Comparison of ENCODE assay signal across 21 cellular contexts in the genomic region with DNA sequence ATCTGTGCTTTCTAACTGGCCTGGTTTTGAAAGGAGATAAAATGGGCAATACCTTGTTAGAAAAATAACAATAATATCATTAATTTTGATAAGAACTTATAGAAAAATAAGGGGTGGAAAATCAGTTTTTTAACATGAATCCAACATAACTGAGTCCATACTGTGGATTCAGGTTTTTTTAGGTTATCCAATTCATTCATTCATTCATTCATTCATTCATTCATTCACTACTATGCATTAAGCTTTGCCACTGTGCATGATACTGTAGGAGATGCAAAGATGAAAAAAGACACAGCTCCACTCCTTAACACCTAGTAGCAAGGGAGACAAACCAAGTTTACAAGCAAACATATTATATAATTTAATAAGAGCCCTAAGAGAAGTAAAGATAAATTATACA.
DNase-seq lines count a peak whose midpoint lies in the region; ATAC-seq, FAIRE-seq and TF ChIP-seq lines count a peak whose summit lies in the region.
"Had no signal": no experiment of that assay in that cellular context is flagged by ENCODE, and none has a peak within 500 bp of the region (broad histone marks: within the 10 kb centered on the region; RNA-seq: fewer than 3 reads in every experiment).

No MANE protein-coding gene starts in this region.

- H3K27ac ChIP-seq in mammary epithelial cell (ENCODE audit: insufficient read depth, low read depth, low read length) (peak overlapping the region; percentile 11), breast epithelium (no peak overlapping the region), VCaP (peak overlapping the region; percentile 54), K562 (ENCODE audit: extremely low read depth, low read depth, low read length) (no peak overlapping the region), parathyroid adenoma (no peak overlapping the region), colonic mucosa (no peak overlapping the region)
- H3K27ac ChIP-seq: 22Rv1, A549, BLaER1 had no signal

- in situ Hi-C loops in mammary epithelial cell (cut with MboI; ENCODE audit: low sequenced_read_pairs in 2 of 2): loop anchor here in 1 of 2 donors (25.0 kb wide), 2 partner anchors 520 to 595 kb away; a partner anchor contains a TSS
- in situ Hi-C loops in K562 (cut with MboI): no loop called here

- H3K9me3 ChIP-seq in mammary epithelial cell (replicated peaks; ENCODE audit: insufficient read depth, low read length) (no peaks in the 10 kb centered on the region), breast epithelium (no peaks in the 10 kb centered on the region), K562 (replicated peaks; ENCODE audit: control insufficient read depth, insufficient read depth, low read depth, low read length) (no peaks in the 10 kb centered on the region), parathyroid adenoma (ENCODE audit: control insufficient read depth, low read length) (no peaks in the 10 kb centered on the region), colonic mucosa (no peaks in the 10 kb centered on the region)
- H3K9me3 ChIP-seq: A549, BLaER1 had no signal

- H2AFZ ChIP-seq in mammary epithelial cell (ENCODE audit: low read depth, low read length) (no peak overlapping the region), K562 (ENCODE audit: low read depth, low read length) (no peak overlapping the region), parathyroid adenoma (peak overlapping the region; percentile 77)

- DNase-seq in mammary epithelial cell (no peak), breast epithelium (ENCODE audit: low spot score in 2 of 2) (no peak), K562 (ENCODE audit: extremely low read depth in 1 of 4, low spot score in 3 of 4) (no peak), colonic mucosa (no peak)
- DNase-seq: AML-193; C1 segment of cervical spinal cord; CD4-positive, alpha-beta memory T cell; CD4-positive, CD25-positive, alpha-beta regulatory T cell; CD8-positive, alpha-beta memory T cell; GF-D8 had no signal

- H3K36me3 ChIP-seq in mammary epithelial cell (ENCODE audit: insufficient read depth, low read length) (no peaks in the 10 kb centered on the region), breast epithelium (no peaks in the 10 kb centered on the region), K562 (ENCODE audit: control insufficient read depth, insufficient read depth, low read length) (no peaks in the 10 kb centered on the region), parathyroid adenoma (ENCODE audit: control insufficient read depth, insufficient read depth, low read length) (no peaks in the 10 kb centered on the region), colonic mucosa (no peaks in the 10 kb centered on the region)
- H3K36me3 ChIP-seq: BLaER1 had no signal

- no peaks in the 10 kb centered on the region for H3K9me1 ChIP-seq in K562 (ENCODE audit: control insufficient read depth, insufficient read depth, low read length)

- no peak for TF ChIP-seq CTCF in mammary epithelial cell (conservative IDR thresholded peaks at IDR 0.05 in 1 of 2, IDR thresholded peaks at IDR 0.05 in 1 of 2; ENCODE audit: extremely low read depth in 1 of 2, insufficient read depth in 1 of 2, low read depth in 1 of 2, low read length in 2 of 2)
- no peak for TF ChIP-seq CTCF in breast epithelium (IDR thresholded peaks at IDR 0.05)
- TF ChIP-seq CTCF in VCaP (conservative IDR thresholded peaks at IDR 0.05): no peak
- TF ChIP-seq CTCF in K562 (IDR thresholded peaks at IDR 0.05 in 2 of 3, conservative IDR thresholded peaks at IDR 0.05 in 1 of 3; ENCODE audit: insufficient read depth in 2 of 3, low read depth in 1 of 3, low read length in 3 of 3): no peak
- TF ChIP-seq CTCF in parathyroid adenoma (IDR thresholded peaks at IDR 0.05): no peak
- TF ChIP-seq CTCF in colonic mucosa (IDR thresholded peaks at IDR 0.05): no peak

- TF ChIP-seq POLR2A in breast epithelium (IDR thresholded peaks at IDR 0.05): no peak
- no peak for TF ChIP-seq POLR2A in K562 (conservative IDR thresholded peaks at IDR 0.05)

- POLR2A ChIA-PET in K562 (lab: Yijun Ruan, JAX): interaction anchor here (1.6 kb wide), 1 partner anchor 14 kb away, joined by 4 read pairs; no protein-coding TSS in a partner anchor

- TF ChIP-seq RAD21 in K562 (CRISPR knock-in tag; conservative IDR thresholded peaks at IDR 0.05 in 1 of 2, IDR thresholded peaks at IDR 0.05 in 1 of 2): no peak

- TF ChIP-seq EP300 in K562 (IDR thresholded peaks at IDR 0.05; ENCODE audit: low read length): no peak

- H3K9ac ChIP-seq in mammary epithelial cell (ENCODE audit: insufficient read depth, low read length) (no peak overlapping the region), K562 (ENCODE audit: insufficient read depth in 1 of 2, low read depth in 2 of 2, low read length in 2 of 2) (no peak overlapping the region), parathyroid adenoma (no peak overlapping the region), colonic mucosa (ENCODE audit: low read depth in 2 of 2, low read length in 2 of 2) (no peak overlapping the region)
- H3K9ac ChIP-seq: BLaER1 had no signal

- H3K27me3 ChIP-seq in mammary epithelial cell (ENCODE audit: insufficient read depth, low read length) (no peaks in the 10 kb centered on the region), breast epithelium (no peaks in the 10 kb centered on the region), K562 (ENCODE audit: control insufficient read depth in 2 of 2, insufficient read depth in 2 of 2, low read length in 2 of 2) (no peaks in the 10 kb centered on the region), parathyroid adenoma (ENCODE audit: control insufficient read depth, insufficient read depth, low read length) (no peaks in the 10 kb centered on the region), colonic mucosa (no peaks in the 10 kb centered on the region)
- H3K27me3 ChIP-seq: BLaER1 had no signal

- CTCF ChIA-PET in mammary epithelial cell (lab: Charles Lee; ENCODE audit: low non-redundant PET): no interaction called here
- CTCF ChIA-PET in K562 (lab: Yijun Ruan, JAX; ENCODE audit: low intra/inter-chr PET ratio): no interaction called here

- H3K79me2 ChIP-seq in mammary epithelial cell (ENCODE audit: insufficient read depth, low read length): no peaks in the 10 kb centered on the region
- no peaks in the 10 kb centered on the region for H3K79me2 ChIP-seq in K562 (ENCODE audit: control insufficient read depth, insufficient read depth, low read length)
- H3K79me2 ChIP-seq in parathyroid adenoma: no peaks in the 10 kb centered on the region

- H3K4me1 ChIP-seq in mammary epithelial cell (ENCODE audit: insufficient read depth, low read length) (peaks cover 6% of the 10 kb centered on the region), breast epithelium (no peaks in the 10 kb centered on the region), K562 (replicated peaks in 1 of 2; ENCODE audit: control insufficient read depth in 2 of 2, insufficient read depth in 2 of 2, low read length in 2 of 2) (peaks cover 4 to 7% of the 10 kb centered on the region in 2 experiments; a peak in 3 of 5 replicates), parathyroid adenoma (peaks cover 9% of the 10 kb centered on the region), colonic mucosa (no peaks in the 10 kb centered on the region)
- H3K4me1 ChIP-seq: A549, BLaER1 had no signal

- intact Hi-C loops in mammary epithelial cell (cut with micrococcal nuclease): loop anchor here (5.0 kb wide), 1 partner anchor 95 kb away; a partner anchor contains a TSS
- intact Hi-C loops in breast epithelium (cut with DNase I; ENCODE audit: low total_unique reads): no loop called here
- intact Hi-C loops in K562 (cut with micrococcal nuclease): no loop called here
- intact Hi-C loops in colonic mucosa (cut with DNase I): no loop called here

- ATAC-seq in K562 (no peak), HG03135 (IDR thresholded peaks at IDR 0.05; ENCODE audit: unreplicated experiment) (no peak), HG03159 (IDR thresholded peaks at IDR 0.05; ENCODE audit: unreplicated experiment) (no peak)
- ATAC-seq: A549 had no signal

- no peaks in the 10 kb centered on the region for H4K20me1 ChIP-seq in mammary epithelial cell (ENCODE audit: insufficient read depth, low read length)
- no peaks in the 10 kb centered on the region for H4K20me1 ChIP-seq in K562 (replicated peaks; ENCODE audit: control insufficient read depth, insufficient read depth, low read length)
- H4K20me1 ChIP-seq: BLaER1 had no signal

- FAIRE-seq in K562 (lab: Jason Lieb, UNC): no peak
- FAIRE-seq: A549, D721Med, G401.6, GM12892, GM18507 had no signal

- H3K4me2 ChIP-seq in mammary epithelial cell (ENCODE audit: insufficient read depth, low read depth, low read length) (peak overlapping the region; percentile 59), K562 (ENCODE audit: insufficient read depth, low read length) (no peak overlapping the region), parathyroid adenoma (ENCODE audit: low read length) (no peak overlapping the region)
- H3K4me2 ChIP-seq: A549, BLaER1 had no signal

- dilution Hi-C loops in mammary epithelial cell (cut with HindIII; ENCODE audit: low sequenced_read_pairs): no loop called here

- no TSS peak for BruUV-seq in mammary epithelial cell (replicated peaks; lab: Mats Ljungman, UMichigan)
- no TSS peak for BruUV-seq in K562 (replicated peaks; lab: Mats Ljungman, UMichigan)

- no peak overlapping the region for H3K4me3 ChIP-seq in mammary epithelial cell (replicated peaks in 1 of 3; ENCODE audit: insufficient read depth in 1 of 3, low read depth in 2 of 3, low read length in 3 of 3)
- H3K4me3 ChIP-seq in breast epithelium: no peak overlapping the region
- no peak overlapping the region for H3K4me3 ChIP-seq in K562
- H3K4me3 ChIP-seq in parathyroid adenoma (ENCODE audit: low read depth, low read length): no peak overlapping the region
- H3K4me3 ChIP-seq in colonic mucosa: no peak overlapping the region
- H3K4me3 ChIP-seq: A549, BLaER1 had no signal

TF ChIP-seq in K562, 482 proteins besides CTCF, POLR2A, EP300 and RAD21:
- TF ChIP-seq ARID2 (IDR thresholded peaks at IDR 0.05): no peak
- peak; percentile 93 for TF ChIP-seq ZNF24 (IDR thresholded peaks at IDR 0.05)
- no peak for TF ChIP-seq TBP (optimal IDR thresholded peaks at IDR 0.05; ENCODE audit: low read depth, low read length)
- no peak for TF ChIP-seq HMG20B (CRISPR knock-in tag; IDR thresholded peaks at IDR 0.05)
- TF ChIP-seq NR4A1 (CRISPR knock-in tag; IDR thresholded peaks at IDR 0.05): no peak
- no peak for TF ChIP-seq NR4A1 (tag; IDR thresholded peaks at IDR 0.05)
- no peak for TF ChIP-seq FOXM1 (IDR thresholded peaks at IDR 0.05; ENCODE audit: low read depth)
- TF ChIP-seq FOXM1 (CRISPR knock-in tag; IDR thresholded peaks at IDR 0.05; ENCODE audit: low read depth): no peak
- TF ChIP-seq MXI1 (IDR thresholded peaks at IDR 0.05; ENCODE audit: low read depth, low read length): no peak

Comparison
In these comparisons a context has a peak if more than half of its experiments do, and no peak if none do; other contexts are left out.
1. H3K27ac ChIP-seq: peak in mammary epithelial cell (single experiment) and VCaP (single experiment); none in breast epithelium (0 of 2), K562 (single experiment), parathyroid adenoma (single experiment) and colonic mucosa (single experiment).